8 cellular contexts compared by ENCODE assay signal in the genomic region with DNA sequence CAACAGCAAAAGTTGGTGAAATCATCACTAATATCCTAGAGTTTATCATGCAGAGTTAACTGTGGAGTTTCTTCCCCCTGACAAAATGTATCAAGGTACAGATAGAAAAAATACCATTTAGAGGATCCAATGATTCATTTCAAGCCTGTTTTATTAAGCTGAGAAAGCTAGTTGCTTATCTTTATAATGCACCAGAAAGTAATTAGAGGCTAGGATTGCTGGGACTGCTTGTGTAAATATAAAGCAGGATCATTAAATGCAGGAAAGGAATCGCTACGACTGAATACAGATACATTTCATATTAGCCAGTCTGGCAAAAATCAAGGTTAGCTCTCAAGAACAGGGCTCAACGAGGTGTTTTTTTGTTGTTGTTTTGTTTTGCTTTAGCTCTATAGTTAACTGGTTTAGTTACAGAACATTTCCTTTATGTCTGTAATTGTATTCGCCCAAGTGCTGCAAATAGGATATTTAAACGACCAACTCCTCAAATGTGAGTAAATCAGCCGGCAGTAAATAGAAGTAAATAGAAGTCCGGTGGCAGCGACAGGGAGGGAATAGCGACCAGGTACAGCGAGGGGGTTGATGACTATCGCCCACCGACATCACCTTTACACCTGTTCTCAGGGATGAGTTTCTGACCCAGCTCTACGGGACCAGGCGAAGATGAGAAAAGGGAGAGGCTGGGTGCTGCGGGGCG. TPM values are rescaled to one million over a fixed set of nuclear protein-coding genes. Genes with fewer than 3 reads are reported as not detected.
DNase-seq lines count a peak whose midpoint lies in the region; ATAC-seq and TF ChIP-seq lines count a peak whose summit lies in the region.

No MANE protein-coding gene starts in this region.

- H3K36me3 ChIP-seq in SK-N-MC (ENCODE audit: insufficient read depth, low read length) (no peaks in the 10 kb centered on the region), rectal smooth muscle tissue (ENCODE audit: control insufficient read depth, insufficient read depth, low read length) (no peaks in the 10 kb centered on the region)

- no peaks in the 10 kb centered on the region for H3K9me3 ChIP-seq in SK-N-MC (ENCODE audit: low read depth, low read length)

- H3K27ac ChIP-seq in SK-N-MC (peak overlapping the region; percentile 29), rectal smooth muscle tissue (ENCODE audit: low read depth, low read length) (peak overlapping the region; percentile 96)

- no peaks in the 10 kb centered on the region for H3K9me3 Mint-ChIP-seq in activated T-cell treated with anti-CD3 and anti-CD28 coated beads, Interleukin-2, amount 50 U/mL, for 24 hours

- no peaks in the 10 kb centered on the region for H3K27me3 ChIP-seq in rectal smooth muscle tissue (ENCODE audit: control insufficient read depth, insufficient read depth, low read length)

- no peak for TF ChIP-seq CTCF in fibroblast of the aortic adventitia (IDR thresholded peaks at IDR 0.05; ENCODE audit: insufficient read depth, low read length)

- DNase-seq in activated T-cell treated with anti-CD3 and anti-CD28 coated beads, Interleukin-2, amount 50 U/mL, for 24 hours: no peak
- DNase-seq in activated T-cell treated with anti-CD3 and anti-CD28 coated beads for 4 hours (no peak), SK-N-MC (ENCODE audit: low read depth, low spot score) (no peak), fibroblast of the aortic adventitia (ENCODE audit: low read depth) (peak; percentile 17), amniotic stem cell (lab: John Stamatoyannopoulos, UW) (no peak)

- no peaks in the 10 kb centered on the region for H3K27me3 Mint-ChIP-seq in activated T-cell treated with anti-CD3 and anti-CD28 coated beads, Interleukin-2, amount 50 U/mL, for 24 hours

- peaks cover 14% of the 10 kb centered on the region for H3K4me1 ChIP-seq in rectal smooth muscle tissue (ENCODE audit: control insufficient read depth, insufficient read depth, low read length)

- H3K9ac ChIP-seq in SK-N-MC (ENCODE audit: insufficient read length) (peak overlapping the region; percentile 95), rectal smooth muscle tissue (ENCODE audit: low read length) (peak overlapping the region; percentile 85)

- H3K4me3 Mint-ChIP-seq in activated T-cell treated with anti-CD3 and anti-CD28 coated beads, Interleukin-2, amount 50 U/mL, for 24 hours: peak overlapping the region; percentile 91

- H3K4me1 Mint-ChIP-seq in activated T-cell treated with anti-CD3 and anti-CD28 coated beads, Interleukin-2, amount 50 U/mL, for 24 hours (ENCODE audit: low read depth): peaks cover 75% of the 10 kb centered on the region

- ATAC-seq in HG03378 (IDR thresholded peaks at IDR 0.05; ENCODE audit: unreplicated experiment) (no peak), GM21723 (IDR thresholded peaks at IDR 0.05; ENCODE audit: unreplicated experiment) (no peak)

- H3K4me3 ChIP-seq in SK-N-MC (peak overlapping the region; percentile 97), fibroblast of the aortic adventitia (ENCODE audit: low read depth, low read length) (peak overlapping the region; percentile 91), rectal smooth muscle tissue (ENCODE audit: low read length) (peak overlapping the region; percentile 68)

- peak overlapping the region; percentile 93 for H3K27ac Mint-ChIP-seq in activated T-cell treated with anti-CD3 and anti-CD28 coated beads, Interleukin-2, amount 50 U/mL, for 24 hours

- peaks cover 5% of the 10 kb centered on the region for H3K36me3 Mint-ChIP-seq in activated T-cell treated with anti-CD3 and anti-CD28 coated beads, Interleukin-2, amount 50 U/mL, for 24 hours (ENCODE audit: low read depth)

RNA-seq across cellular contexts. Expression of a gene that starts 0.7 kb away (rescaled TPM):
- total RNA-seq in fibroblast of the aortic adventitia (ENCODE audit: low replicate concordance): 23.1 and 50.9 TPM in 2 replicates

RNA-seq across cellular contexts. Expression of a gene that starts 36.7 kb away (rescaled TPM):
- 0.09 TPM in 1 of 2 replicates, not detected in the other for total RNA-seq in fibroblast of the aortic adventitia (ENCODE audit: low replicate concordance)
